18 cellular contexts compared by ENCODE assay signal in the genomic region with DNA sequence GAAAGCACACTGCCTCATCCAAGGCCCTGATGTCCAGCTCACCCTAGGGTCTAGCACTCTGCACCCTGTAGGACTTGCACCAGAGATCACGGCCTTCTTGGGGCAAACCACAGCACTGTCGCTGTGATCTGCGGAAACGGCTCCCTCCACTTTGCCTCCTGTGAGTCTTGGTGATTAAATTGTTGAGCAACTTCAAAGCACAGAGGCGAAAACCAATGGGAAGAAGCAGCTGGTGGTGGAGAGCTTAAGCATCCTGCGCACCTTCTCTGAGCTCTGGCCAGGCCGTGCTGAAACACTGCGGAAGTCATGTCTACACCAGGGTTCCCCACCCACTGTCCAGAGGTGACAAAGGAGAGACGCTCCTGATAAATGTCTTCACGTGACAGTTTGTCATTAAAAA. TPM values are rescaled to one million over a fixed set of nuclear protein-coding genes. Genes with fewer than 3 reads are reported as not detected.
DNase-seq lines count a peak whose midpoint lies in the region; ATAC-seq and TF ChIP-seq lines count a peak whose summit lies in the region.
"Had no signal": no experiment of that assay in that cellular context is flagged by ENCODE, and none has a peak within 500 bp of the region (broad histone marks: within the 10 kb centered on the region; RNA-seq: fewer than 3 reads in every experiment).

No MANE protein-coding gene starts in this region.

- no peak overlapping the region for H3K4me3 ChIP-seq in mammary epithelial cell (replicated peaks in 1 of 3; ENCODE audit: insufficient read depth in 1 of 3, low read depth in 2 of 3, low read length in 3 of 3)
- H3K4me3 ChIP-seq in NB4 (ENCODE audit: low read depth, low read length), result no peak overlapping the region

- BruUV-seq in MCF 10A (replicated peaks; lab: Mats Ljungman, UMichigan) (no TSS peak), mammary epithelial cell (replicated peaks; lab: Mats Ljungman, UMichigan) (no TSS peak)

- H3K9me3 Mint-ChIP-seq in MCF 10A (ENCODE audit: unreplicated experiment), result no peaks in the 10 kb centered on the region
- H3K9me3 Mint-ChIP-seq: HFFc6 had no signal

- TF ChIP-seq POLR2A in NB4 (IDR thresholded peaks at IDR 0.05; ENCODE audit: extremely low read depth, insufficient read length), result no peak

- peaks cover 19% of the 10 kb centered on the region for H3K79me2 ChIP-seq in mammary epithelial cell (ENCODE audit: insufficient read depth, low read length)

- H4K20me1 ChIP-seq in mammary epithelial cell (ENCODE audit: insufficient read depth, low read length), result no peaks in the 10 kb centered on the region

- no peak overlapping the region for H3K27ac ChIP-seq in mammary epithelial cell (ENCODE audit: insufficient read depth, low read depth, low read length)

- 92% methylated on average over 10 of the region's 10 CpGs for WGBS in mammary epithelial cell (ENCODE audit: low coverage, missing lambda C conversion rate)

- H3K36me3 ChIP-seq in mammary epithelial cell (ENCODE audit: insufficient read depth, low read length), result no peaks in the 10 kb centered on the region

- intact Hi-C loops in MCF 10A (cut with micrococcal nuclease) (no loop called here), mammary epithelial cell (cut with micrococcal nuclease) (no loop called here)

- H3K4me1 ChIP-seq in mammary epithelial cell (ENCODE audit: insufficient read depth, low read length), result no peaks in the 10 kb centered on the region

- DNase-seq in MCF 10A (ENCODE audit: unreplicated experiment), result no peak
- no peak for DNase-seq in mammary epithelial cell
- peak; percentile 92 for DNase-seq in NB4 (ENCODE audit: low read depth)
- peak; percentile 45 for DNase-seq in islet precursor cell
- no peak for DNase-seq in stimulated activated CD4-positive, alpha-beta T cell treated with anti-CD3 and anti-CD28 coated beads, Interleukin-4, amount 100 ng/mL, for 4 hours
- no peak for DNase-seq in NCI-H1436 treated with DMSO at 0.1 percent for 48 hours (lab: John Stamatoyannopoulos, UW)
- DNase-seq: HFFc6, KBM-7, NCI-H1048, NCI-H1436, NCI-H2029 treated with DMSO at 0.1 percent for 48 hours, NCI-H2171 treated with DMSO at 0.1 percent for 48 hours, NCI-H446, NCI-H526, Right ventricle myocardium superior had no signal

- H3K27me3 Mint-ChIP-seq in MCF 10A (ENCODE audit: insufficient read depth, unreplicated experiment), result no peaks in the 10 kb centered on the region

- H3K36me3 Mint-ChIP-seq in MCF 10A (ENCODE audit: insufficient read depth, unreplicated experiment), result peaks cover 42% of the 10 kb centered on the region
- H3K36me3 Mint-ChIP-seq: CD14-positive monocyte had no signal

- H3K9me3 ChIP-seq in mammary epithelial cell (replicated peaks; ENCODE audit: insufficient read depth, low read length), result no peaks in the 10 kb centered on the region

- in situ Hi-C loops in mammary epithelial cell (cut with MboI; ENCODE audit: low sequenced_read_pairs in 2 of 2), result no loop called here

- no peak overlapping the region for H3K4me3 Mint-ChIP-seq in MCF 10A (ENCODE audit: unreplicated experiment)
- H3K4me3 Mint-ChIP-seq: HFFc6 had no signal

- TF ChIP-seq CTCF in MCF 10A (IDR thresholded peaks at IDR 0.05; ENCODE audit: unreplicated experiment), result no peak
- no peak for TF ChIP-seq CTCF in mammary epithelial cell (conservative IDR thresholded peaks at IDR 0.05 in 1 of 2, IDR thresholded peaks at IDR 0.05 in 1 of 2; ENCODE audit: extremely low read depth in 1 of 2, insufficient read depth in 1 of 2, low read depth in 1 of 2, low read length in 2 of 2)
- no peak for TF ChIP-seq CTCF in NB4 (IDR thresholded peaks at IDR 0.05; ENCODE audit: low read depth, low read length)

- no peak overlapping the region for H3K9ac ChIP-seq in mammary epithelial cell (ENCODE audit: insufficient read depth, low read length)

- POLR2A ChIA-PET in MCF 10A (lab: Yijun Ruan, JAX), result interaction anchor here (0.9 to 1.5 kb wide), 3 partner anchors 10 to 16 kb away, joined by 3 to 11 read pairs (median 3); no protein-coding TSS in a partner anchor

- CTCF ChIA-PET in MCF 10A (lab: Yijun Ruan, JAX), result interaction anchor here (0.6 kb wide), 1 partner anchor 35 kb away, joined by 3 read pairs; no protein-coding TSS in a partner anchor
- CTCF ChIA-PET in mammary epithelial cell (lab: Charles Lee; ENCODE audit: low non-redundant PET), result no interaction called here

- ATAC-seq in GM21619 (IDR thresholded peaks at IDR 0.05; ENCODE audit: unreplicated experiment) (no peak), GM19328 (IDR thresholded peaks at IDR 0.05; ENCODE audit: unreplicated experiment) (no peak)

- no peaks in the 10 kb centered on the region for H3K27me3 ChIP-seq in mammary epithelial cell (ENCODE audit: insufficient read depth, low read length)

- no peak overlapping the region for H2AFZ ChIP-seq in mammary epithelial cell (ENCODE audit: low read depth, low read length)

- H3K27ac Mint-ChIP-seq in MCF 10A (ENCODE audit: low read depth, unreplicated experiment), result peak overlapping the region; percentile 19
- H3K27ac Mint-ChIP-seq: HFFc6 had no signal

- dilution Hi-C loops in mammary epithelial cell (cut with HindIII; ENCODE audit: low sequenced_read_pairs), result no loop called here

- no peak overlapping the region for H3K4me2 ChIP-seq in mammary epithelial cell (ENCODE audit: insufficient read depth, low read depth, low read length)

- peaks cover 10% of the 10 kb centered on the region for H3K4me1 Mint-ChIP-seq in MCF 10A (ENCODE audit: insufficient read depth, unreplicated experiment)

RNA-seq across cellular contexts. Expression of a gene that starts 3.2 kb away (rescaled TPM):
- 5.3 and 5.8 TPM in 2 replicates for total RNA-seq in MCF 10A (2022)
- total RNA-seq in mammary epithelial cell, result 1 to 10 TPM in 1 of 2 donors, under 1 TPM in 1; 0.83 to 3.7 TPM
- 0.15 TPM for polyA plus RNA-seq in mammary epithelial cell
- not detected for polyA minus RNA-seq in mammary epithelial cell

RNA-seq across cellular contexts. Expression of a gene that starts 43.8 kb away (rescaled TPM):
- total RNA-seq in MCF 10A (2022) (126 and 157 TPM in 2 replicates), mammary epithelial cell (10 to 100 TPM; 47.8 to 48.8 TPM)
- 28.0 TPM for polyA plus RNA-seq in mammary epithelial cell
- 115 TPM for polyA minus RNA-seq in mammary epithelial cell

Comparison
In these comparisons a context has a peak if more than half of its experiments do, and no peak if none do; other contexts are left out.
1. DNase-seq: peak in NB4 (single experiment) and islet precursor cell (single experiment); none in MCF 10A (single experiment), mammary epithelial cell (single experiment), stimulated activated CD4-positive, alpha-beta T cell treated with anti-CD3 and anti-CD28 coated beads, Interleukin-4, amount 100 ng/mL, for 4 hours (0 of 2) and NCI-H1436 treated with DMSO at 0.1 percent for 48 hours (single experiment).